In the genomic region with DNA sequence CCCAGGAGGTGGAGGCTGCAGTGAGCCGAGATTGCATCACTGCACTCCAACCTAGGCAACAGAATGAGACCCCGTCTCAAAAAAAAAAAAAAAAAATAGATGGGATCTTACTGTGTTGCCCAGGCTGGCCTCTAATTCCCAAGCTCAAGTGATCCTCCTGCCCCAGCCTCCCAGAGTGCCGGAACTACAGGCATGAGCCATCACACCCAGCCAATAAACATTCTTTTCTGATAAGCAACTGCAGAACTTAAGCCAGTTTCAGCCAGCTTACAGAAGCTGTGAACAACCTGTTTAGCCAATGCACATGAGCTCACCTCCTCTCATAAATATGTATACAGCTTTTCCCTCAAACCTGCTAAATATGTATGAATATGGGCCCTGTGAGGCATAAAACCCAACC, we compare ENCODE assay signal across 1 cellular context.
TF ChIP-seq lines count a peak whose summit lies in the region.

No MANE protein-coding gene starts in this region.

TF ChIP-seq in K562, 482 proteins besides CTCF, POLR2A, EP300 and RAD21 (continued from another document):
- TF ChIP-seq, protein P1, sequence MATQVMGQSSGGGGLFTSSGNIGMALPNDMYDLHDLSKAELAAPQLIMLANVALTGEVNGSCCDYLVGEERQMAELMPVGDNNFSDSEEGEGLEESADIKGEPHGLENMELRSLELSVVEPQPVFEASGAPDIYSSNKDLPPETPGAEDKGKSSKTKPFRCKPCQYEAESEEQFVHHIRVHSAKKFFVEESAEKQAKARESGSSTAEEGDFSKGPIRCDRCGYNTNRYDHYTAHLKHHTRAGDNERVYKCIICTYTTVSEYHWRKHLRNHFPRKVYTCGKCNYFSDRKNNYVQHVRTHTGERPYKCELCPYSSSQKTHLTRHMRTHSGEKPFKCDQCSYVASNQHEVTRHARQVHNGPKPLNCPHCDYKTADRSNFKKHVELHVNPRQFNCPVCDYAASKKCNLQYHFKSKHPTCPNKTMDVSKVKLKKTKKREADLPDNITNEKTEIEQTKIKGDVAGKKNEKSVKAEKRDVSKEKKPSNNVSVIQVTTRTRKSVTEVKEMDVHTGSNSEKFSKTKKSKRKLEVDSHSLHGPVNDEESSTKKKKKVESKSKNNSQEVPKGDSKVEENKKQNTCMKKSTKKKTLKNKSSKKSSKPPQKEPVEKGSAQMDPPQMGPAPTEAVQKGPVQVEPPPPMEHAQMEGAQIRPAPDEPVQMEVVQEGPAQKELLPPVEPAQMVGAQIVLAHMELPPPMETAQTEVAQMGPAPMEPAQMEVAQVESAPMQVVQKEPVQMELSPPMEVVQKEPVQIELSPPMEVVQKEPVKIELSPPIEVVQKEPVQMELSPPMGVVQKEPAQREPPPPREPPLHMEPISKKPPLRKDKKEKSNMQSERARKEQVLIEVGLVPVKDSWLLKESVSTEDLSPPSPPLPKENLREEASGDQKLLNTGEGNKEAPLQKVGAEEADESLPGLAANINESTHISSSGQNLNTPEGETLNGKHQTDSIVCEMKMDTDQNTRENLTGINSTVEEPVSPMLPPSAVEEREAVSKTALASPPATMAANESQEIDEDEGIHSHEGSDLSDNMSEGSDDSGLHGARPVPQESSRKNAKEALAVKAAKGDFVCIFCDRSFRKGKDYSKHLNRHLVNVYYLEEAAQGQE (CRISPR knock-in tag; IDR thresholded peaks at IDR 0.05; ENCODE audit: low read depth) = no peak
- TF ChIP-seq ELF2 (CRISPR knock-in tag; IDR thresholded peaks at IDR 0.05) (no peak), ZFP36 (IDR thresholded peaks at IDR 0.05; ENCODE audit: low read depth, low read length, partially characterized antibody) (no peak), ADNP (tag; IDR thresholded peaks at IDR 0.05) (0 out of 2 replicates have a peak, but pooled peaks have one; percentile 27), MCM7 (IDR thresholded peaks at IDR 0.05) (no peak), TFAP4 (CRISPR knock-in tag; IDR thresholded peaks at IDR 0.05; ENCODE audit: borderline replicate concordance) (no peak), ETS1 (conservative IDR thresholded peaks at IDR 0.05; ENCODE audit: control insufficient read depth, low read depth, low read length) (no peak), PHB (CRISPR knock-in tag; IDR thresholded peaks at IDR 0.05) (no peak), ILK (tag; IDR thresholded peaks at IDR 0.05; ENCODE audit: borderline replicate concordance, low read depth) (no peak), SP2 (IDR thresholded peaks at IDR 0.05; ENCODE audit: extremely low read depth, low read depth, low read length, poor library complexity, severe bottlenecking) (no peak), TAF1 (IDR thresholded peaks at IDR 0.05; ENCODE audit: control insufficient read depth, extremely low read depth, insufficient read depth, low read length, severe bottlenecking) (no peak), ZNF408 (CRISPR knock-in tag; IDR thresholded peaks at IDR 0.05; ENCODE audit: low read depth) (no peak), HNRNPLL (IDR thresholded peaks at IDR 0.05; ENCODE audit: low read depth, low read length, poor library complexity, severe bottlenecking) (no peak), ZNF589 (CRISPR knock-in tag; IDR thresholded peaks at IDR 0.05; ENCODE audit: low read depth) (no peak), GATA2 (CRISPR knock-in tag; IDR thresholded peaks at IDR 0.05) (no peak), SNRNP70 (optimal IDR thresholded peaks at IDR 0.05; ENCODE audit: low read depth, low read length) (no peak), ZNF431 (CRISPR knock-in tag; IDR thresholded peaks at IDR 0.05) (no peak), XRCC3 (IDR thresholded peaks at IDR 0.05) (no peak), ZNF253 (CRISPR knock-in tag; conservative IDR thresholded peaks at IDR 0.05) (no peak), ZNF165 (CRISPR knock-in tag; IDR thresholded peaks at IDR 0.05; ENCODE audit: borderline replicate concordance) (no peak), SAP30 (IDR thresholded peaks at IDR 0.05; ENCODE audit: borderline replicate concordance, insufficient read depth, low read depth, low read length, poor library complexity, severe bottlenecking) (no peak), MYNN (IDR thresholded peaks at IDR 0.05) (no peak), MYNN (CRISPR knock-in tag; IDR thresholded peaks at IDR 0.05) (no peak), HDAC2 (IDR thresholded peaks at IDR 0.05) (peak; percentile 86), ARNT (IDR thresholded peaks at IDR 0.05) (peak in 1 of 2 experiments; percentile 50; a peak in 1 of 4 replicates)
- TF ChIP-seq, protein P2, sequence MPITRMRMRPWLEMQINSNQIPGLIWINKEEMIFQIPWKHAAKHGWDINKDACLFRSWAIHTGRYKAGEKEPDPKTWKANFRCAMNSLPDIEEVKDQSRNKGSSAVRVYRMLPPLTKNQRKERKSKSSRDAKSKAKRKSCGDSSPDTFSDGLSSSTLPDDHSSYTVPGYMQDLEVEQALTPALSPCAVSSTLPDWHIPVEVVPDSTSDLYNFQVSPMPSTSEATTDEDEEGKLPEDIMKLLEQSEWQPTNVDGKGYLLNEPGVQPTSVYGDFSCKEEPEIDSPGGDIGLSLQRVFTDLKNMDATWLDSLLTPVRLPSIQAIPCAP (CRISPR knock-in tag; IDR thresholded peaks at IDR 0.05; ENCODE audit: borderline replicate concordance) = no peak
- TF ChIP-seq, protein P3, sequence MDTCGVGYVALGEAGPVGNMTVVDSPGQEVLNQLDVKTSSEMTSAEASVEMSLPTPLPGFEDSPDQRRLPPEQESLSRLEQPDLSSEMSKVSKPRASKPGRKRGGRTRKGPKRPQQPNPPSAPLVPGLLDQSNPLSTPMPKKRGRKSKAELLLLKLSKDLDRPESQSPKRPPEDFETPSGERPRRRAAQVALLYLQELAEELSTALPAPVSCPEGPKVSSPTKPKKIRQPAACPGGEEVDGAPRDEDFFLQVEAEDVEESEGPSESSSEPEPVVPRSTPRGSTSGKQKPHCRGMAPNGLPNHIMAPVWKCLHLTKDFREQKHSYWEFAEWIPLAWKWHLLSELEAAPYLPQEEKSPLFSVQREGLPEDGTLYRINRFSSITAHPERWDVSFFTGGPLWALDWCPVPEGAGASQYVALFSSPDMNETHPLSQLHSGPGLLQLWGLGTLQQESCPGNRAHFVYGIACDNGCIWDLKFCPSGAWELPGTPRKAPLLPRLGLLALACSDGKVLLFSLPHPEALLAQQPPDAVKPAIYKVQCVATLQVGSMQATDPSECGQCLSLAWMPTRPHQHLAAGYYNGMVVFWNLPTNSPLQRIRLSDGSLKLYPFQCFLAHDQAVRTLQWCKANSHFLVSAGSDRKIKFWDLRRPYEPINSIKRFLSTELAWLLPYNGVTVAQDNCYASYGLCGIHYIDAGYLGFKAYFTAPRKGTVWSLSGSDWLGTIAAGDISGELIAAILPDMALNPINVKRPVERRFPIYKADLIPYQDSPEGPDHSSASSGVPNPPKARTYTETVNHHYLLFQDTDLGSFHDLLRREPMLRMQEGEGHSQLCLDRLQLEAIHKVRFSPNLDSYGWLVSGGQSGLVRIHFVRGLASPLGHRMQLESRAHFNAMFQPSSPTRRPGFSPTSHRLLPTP (IDR thresholded peaks at IDR 0.05; ENCODE audit: borderline replicate concordance, extremely low read depth, insufficient read length) = no peak
